ENCODE assay signal across 8 cellular contexts in genomic region chr17:46782250-46782953, GRCh38. TPM values are rescaled to one million over a fixed set of nuclear protein-coding genes. Genes with fewer than 3 reads are reported as not detected.
DNase-seq lines count a peak whose midpoint lies in the region; ATAC-seq, FAIRE-seq and TF ChIP-seq lines count a peak whose summit lies in the region.

No MANE protein-coding gene starts in this region.

- 71% methylated on average over 9 of the region's 9 CpGs for WGBS in liver

- H3K36me3 ChIP-seq in ascending aorta = no peaks in the 10 kb centered on the region
- H3K36me3 ChIP-seq in liver (ENCODE audit: control insufficient read depth in 4 of 4, insufficient read depth in 3 of 4, low read depth in 1 of 4, low read length in 3 of 4) = no peaks in the 10 kb centered on the region
- no peaks in the 10 kb centered on the region for H3K36me3 ChIP-seq in tibial artery
- no peaks in the 10 kb centered on the region for H3K36me3 ChIP-seq in effector memory CD4-positive, alpha-beta T cell (ENCODE audit: control insufficient read depth, insufficient read depth, low read length)

- H3K27ac ChIP-seq in ascending aorta (no peak overlapping the region), liver (ENCODE audit: low read depth in 1 of 2, low read length in 2 of 2) (no peak overlapping the region), tibial artery (no peak overlapping the region)
- H3K27ac ChIP-seq in effector memory CD4-positive, alpha-beta T cell (ENCODE audit: insufficient read depth, low read length, poor library complexity, severe bottlenecking) = no peak overlapping the region

- intact Hi-C loops in ascending aorta (cut with DNase I) = no loop called here
- intact Hi-C loops in tibial artery (cut with DNase I; ENCODE audit: low total_unique reads) = no loop called here

- H3K9ac ChIP-seq in liver (ENCODE audit: low read depth in 1 of 2, low read length in 2 of 2) = no peak overlapping the region

- TF ChIP-seq RAD21 in liver (IDR thresholded peaks at IDR 0.05) = peak; percentile 89 to 96

- ATAC-seq in GM21737 (IDR thresholded peaks at IDR 0.05; ENCODE audit: unreplicated experiment) = no peak

- H3K27me3 ChIP-seq in ascending aorta = no peaks in the 10 kb centered on the region
- H3K27me3 ChIP-seq in liver (ENCODE audit: control insufficient read depth in 4 of 4, insufficient read depth in 4 of 4, low read length in 3 of 4) = no peaks in the 10 kb centered on the region
- peaks cover 0 to 35% of the 10 kb centered on the region in 2 donors for H3K27me3 ChIP-seq in tibial artery
- no peaks in the 10 kb centered on the region for H3K27me3 ChIP-seq in effector memory CD4-positive, alpha-beta T cell (replicated peaks; ENCODE audit: control insufficient read depth, insufficient read depth, low read length, poor library complexity, severe bottlenecking)

- TF ChIP-seq CTCF in ascending aorta (IDR thresholded peaks at IDR 0.05) (peak in 2 of 3 experiments; percentile 5 to 14), liver (IDR thresholded peaks at IDR 0.05; ENCODE audit: low read depth, low read length, missing input control) (peak; percentile 74), tibial artery (IDR thresholded peaks at IDR 0.05) (peak in 1 of 2 experiments; percentile 14)

- peak; percentile 91 for FAIRE-seq in HTR-8/SVneo (lab: Jason Lieb, UNC)

- H3K4me3 ChIP-seq in ascending aorta = no peak overlapping the region
- no peak overlapping the region for H3K4me3 ChIP-seq in liver (ENCODE audit: low read depth in 1 of 3, low read length in 3 of 3)
- H3K4me3 ChIP-seq in tibial artery = no peak overlapping the region
- H3K4me3 ChIP-seq in effector memory CD4-positive, alpha-beta T cell (ENCODE audit: insufficient read depth, low read depth, low read length, poor library complexity, severe bottlenecking) = no peak overlapping the region

- H3K9me3 ChIP-seq in ascending aorta (no peaks in the 10 kb centered on the region), liver (ENCODE audit: control insufficient read depth in 4 of 4, low read length in 3 of 4) (no peaks in the 10 kb centered on the region), tibial artery (no peaks in the 10 kb centered on the region)
- no peaks in the 10 kb centered on the region for H3K9me3 ChIP-seq in effector memory CD4-positive, alpha-beta T cell (ENCODE audit: control insufficient read depth, low read length)

- no peaks in the 10 kb centered on the region for H3K4me1 ChIP-seq in ascending aorta
- peaks cover 2 to 7% (median 4%) of the 10 kb centered on the region in 4 donors for H3K4me1 ChIP-seq in liver (ENCODE audit: control insufficient read depth in 4 of 4, insufficient read depth in 4 of 4, low read length in 3 of 4)
- no peaks in the 10 kb centered on the region for H3K4me1 ChIP-seq in tibial artery
- no peaks in the 10 kb centered on the region for H3K4me1 ChIP-seq in effector memory CD4-positive, alpha-beta T cell (ENCODE audit: control insufficient read depth, insufficient read depth, low read length, poor library complexity, severe bottlenecking)

- DNase-seq in Daoy (ENCODE audit: low read depth) (peak; percentile 67), HTR-8/SVneo (ENCODE audit: insufficient read length, low spot score) (peak; percentile 81), ascending aorta (ENCODE audit: low spot score in 2 of 2) (no peak), activated T-cell treated with anti-CD3 and anti-CD28 coated beads for 4 hours (no peak), tibial artery (no peak)
- no peak for DNase-seq in effector memory CD4-positive, alpha-beta T cell

TF ChIP-seq in liver, 16 proteins besides CTCF, POLR2A, EP300 and RAD21:
- no peak for TF ChIP-seq YY1 (IDR thresholded peaks at IDR 0.05)
- TF ChIP-seq HNF4A (conservative IDR thresholded peaks at IDR 0.05) = no peak
- TF ChIP-seq HNF4G (IDR thresholded peaks at IDR 0.05) = no peak
- no peak for TF ChIP-seq NR2F2 (IDR thresholded peaks at IDR 0.05)
- TF ChIP-seq, protein P1, sequence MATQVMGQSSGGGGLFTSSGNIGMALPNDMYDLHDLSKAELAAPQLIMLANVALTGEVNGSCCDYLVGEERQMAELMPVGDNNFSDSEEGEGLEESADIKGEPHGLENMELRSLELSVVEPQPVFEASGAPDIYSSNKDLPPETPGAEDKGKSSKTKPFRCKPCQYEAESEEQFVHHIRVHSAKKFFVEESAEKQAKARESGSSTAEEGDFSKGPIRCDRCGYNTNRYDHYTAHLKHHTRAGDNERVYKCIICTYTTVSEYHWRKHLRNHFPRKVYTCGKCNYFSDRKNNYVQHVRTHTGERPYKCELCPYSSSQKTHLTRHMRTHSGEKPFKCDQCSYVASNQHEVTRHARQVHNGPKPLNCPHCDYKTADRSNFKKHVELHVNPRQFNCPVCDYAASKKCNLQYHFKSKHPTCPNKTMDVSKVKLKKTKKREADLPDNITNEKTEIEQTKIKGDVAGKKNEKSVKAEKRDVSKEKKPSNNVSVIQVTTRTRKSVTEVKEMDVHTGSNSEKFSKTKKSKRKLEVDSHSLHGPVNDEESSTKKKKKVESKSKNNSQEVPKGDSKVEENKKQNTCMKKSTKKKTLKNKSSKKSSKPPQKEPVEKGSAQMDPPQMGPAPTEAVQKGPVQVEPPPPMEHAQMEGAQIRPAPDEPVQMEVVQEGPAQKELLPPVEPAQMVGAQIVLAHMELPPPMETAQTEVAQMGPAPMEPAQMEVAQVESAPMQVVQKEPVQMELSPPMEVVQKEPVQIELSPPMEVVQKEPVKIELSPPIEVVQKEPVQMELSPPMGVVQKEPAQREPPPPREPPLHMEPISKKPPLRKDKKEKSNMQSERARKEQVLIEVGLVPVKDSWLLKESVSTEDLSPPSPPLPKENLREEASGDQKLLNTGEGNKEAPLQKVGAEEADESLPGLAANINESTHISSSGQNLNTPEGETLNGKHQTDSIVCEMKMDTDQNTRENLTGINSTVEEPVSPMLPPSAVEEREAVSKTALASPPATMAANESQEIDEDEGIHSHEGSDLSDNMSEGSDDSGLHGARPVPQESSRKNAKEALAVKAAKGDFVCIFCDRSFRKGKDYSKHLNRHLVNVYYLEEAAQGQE (IDR thresholded peaks at IDR 0.05) = no peak
- TF ChIP-seq TAF1 (conservative IDR thresholded peaks at IDR 0.05) = no peak
- TF ChIP-seq SP1 (IDR thresholded peaks at IDR 0.05) = no peak
- TF ChIP-seq GABPA (IDR thresholded peaks at IDR 0.05 in 1 of 2, conservative IDR thresholded peaks at IDR 0.05 in 1 of 2) = no peak
- TF ChIP-seq FOXA2 (IDR thresholded peaks at IDR 0.05) = no peak
- no peak for TF ChIP-seq RXRA (IDR thresholded peaks at IDR 0.05)
- no peak for TF ChIP-seq EGR1 (IDR thresholded peaks at IDR 0.05; ENCODE audit: low read depth in 2 of 2)
- no peak for TF ChIP-seq MAX (IDR thresholded peaks at IDR 0.05)
- TF ChIP-seq FOXA1 (IDR thresholded peaks at IDR 0.05) = no peak
- TF ChIP-seq, protein P2, sequence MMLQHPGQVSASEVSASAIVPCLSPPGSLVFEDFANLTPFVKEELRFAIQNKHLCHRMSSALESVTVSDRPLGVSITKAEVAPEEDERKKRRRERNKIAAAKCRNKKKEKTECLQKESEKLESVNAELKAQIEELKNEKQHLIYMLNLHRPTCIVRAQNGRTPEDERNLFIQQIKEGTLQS (IDR thresholded peaks at IDR 0.05) = no peak
- no peak for TF ChIP-seq JUND (IDR thresholded peaks at IDR 0.05)
- TF ChIP-seq ZBTB33 (IDR thresholded peaks at IDR 0.05) = no peak

RNA-seq across cellular contexts. Expression of gene WNT3, which starts 36.1 kb away (rescaled TPM):
- 2.4 and 3.4 TPM in 2 replicates for total RNA-seq in Daoy (2014; rRNA removed; shearing (Covaris generic))
- total RNA-seq in ascending aorta (not detected), liver (1 to 10 TPM in 1 of 2 donors, under 1 TPM in 1; 0.19 to 4.3 TPM)
- polyA plus RNA-seq in liver = 1 to 10 TPM; 2.1 to 3.3 TPM

Comparison
In these comparisons a context has a peak if more than half of its experiments do, and no peak if none do; other contexts are left out.
1. DNase-seq: peak in Daoy (single experiment) and HTR-8/SVneo (single experiment); none in ascending aorta (0 of 2), activated T-cell treated with anti-CD3 and anti-CD28 coated beads for 4 hours (single experiment), tibial artery (0 of 2) and effector memory CD4-positive, alpha-beta T cell (0 of 3).